6 cellular contexts compared by ENCODE assay signal in the genomic region with DNA sequence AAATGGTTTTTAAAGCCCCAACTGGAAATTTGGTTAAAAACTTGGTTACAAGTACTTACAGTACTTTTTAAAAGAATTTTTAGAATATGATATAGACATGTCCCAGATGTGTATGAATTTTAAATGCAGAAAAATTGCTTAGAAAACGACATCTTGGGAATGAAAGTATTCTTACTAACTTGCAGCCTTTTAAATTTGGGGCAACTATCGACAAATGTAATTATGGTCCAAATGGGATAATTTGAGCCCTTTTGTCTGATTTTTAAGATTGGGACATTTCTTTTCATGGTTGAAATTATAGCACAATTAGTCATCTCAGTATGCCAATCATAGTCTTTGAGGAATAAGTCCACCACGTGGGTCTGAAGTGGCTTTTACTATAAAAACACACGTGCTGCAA.
"Had no signal": no experiment of that assay in that cellular context is flagged by ENCODE, and none has a peak within 500 bp of the region (broad histone marks: within the 10 kb centered on the region; RNA-seq: fewer than 3 reads in every experiment).

No MANE protein-coding gene starts in this region.

- H3K9ac ChIP-seq: GM23248 had no signal

- H3K36me3 ChIP-seq: HAP-1 had no signal

- H3K4me3 ChIP-seq: GM23248, HAP-1 had no signal

- H3K27ac ChIP-seq: GM23248 had no signal

- H3K9me3 ChIP-seq: HAP-1 had no signal

- H3K4me1 ChIP-seq: HAP-1 had no signal

- FAIRE-seq: HTR-8/SVneo had no signal

- H2AFZ ChIP-seq: GM23248 had no signal

- DNase-seq: GM23248, GOT3, H7, KG1 had no signal
